ENCODE assay signal across 7 cellular contexts in the genomic region with DNA sequence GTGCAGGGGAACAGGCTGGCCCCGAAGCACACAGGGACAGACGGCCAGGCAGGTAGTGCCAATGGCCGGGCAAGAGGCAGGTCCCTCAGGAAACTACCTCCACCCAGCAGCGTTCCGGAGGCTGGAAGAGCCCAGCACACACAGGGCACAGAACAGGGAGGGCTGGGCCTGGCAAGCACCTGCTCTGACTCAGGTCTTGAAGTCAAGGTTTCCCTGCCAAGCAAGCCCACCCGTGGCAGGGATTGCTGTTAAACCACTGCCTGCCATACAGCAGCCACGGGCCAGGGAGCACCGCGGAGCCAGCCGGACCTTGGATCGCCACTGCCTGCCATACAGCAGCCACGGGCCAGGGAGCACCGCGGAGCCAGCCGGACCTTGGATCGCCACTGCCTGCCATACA. TPM values are rescaled to one million over a fixed set of nuclear protein-coding genes. Genes with fewer than 3 reads are reported as not detected.
"Had no signal": no experiment of that assay in that cellular context is flagged by ENCODE, and none has a peak within 500 bp of the region (broad histone marks: within the 10 kb centered on the region; RNA-seq: fewer than 3 reads in every experiment).

No MANE protein-coding gene starts in this region.

RNA-seq across cellular contexts. Expression of a gene that starts 22.5 kb away (rescaled TPM):
- total RNA-seq: activated B cell treated with CpG ODN at 0.5 μM for 24 hours; activated CD4-positive, alpha-beta memory T cell treated with anti-CD3 and anti-CD28 coated beads for 36 hours; activated CD4-positive, alpha-beta T cell treated with anti-CD3 and anti-CD28 coated beads, Interleukin-2, amount 10 ng/mL, durations not matched to agents 24 days and 14 days; activated CD8-positive, alpha-beta memory T cell treated with anti-CD3 and anti-CD28 coated beads for 36 hours; activated CD8-positive, alpha-beta T cell treated with anti-CD3 and anti-CD28 coated beads for 36 hours; activated naive CD8-positive, alpha-beta T cell treated with anti-CD3 and anti-CD28 coated beads, Interleukin-2, amount 10 ng/mL, durations not matched to agents 7 days and 5 days; activated T-helper 2 cell treated with anti-CD3 and anti-CD28 coated beads, Interferon-gamma antibody, Interleukin-2, Interleukin-4, amounts not matched to agents 10 μg/mL and 5 μg/mL and 100 μg/mL, durations not matched to agents 14 hours and 24 hours and 36 hours had no signal
